1 cellular context compared by ENCODE assay signal in the genomic region with DNA sequence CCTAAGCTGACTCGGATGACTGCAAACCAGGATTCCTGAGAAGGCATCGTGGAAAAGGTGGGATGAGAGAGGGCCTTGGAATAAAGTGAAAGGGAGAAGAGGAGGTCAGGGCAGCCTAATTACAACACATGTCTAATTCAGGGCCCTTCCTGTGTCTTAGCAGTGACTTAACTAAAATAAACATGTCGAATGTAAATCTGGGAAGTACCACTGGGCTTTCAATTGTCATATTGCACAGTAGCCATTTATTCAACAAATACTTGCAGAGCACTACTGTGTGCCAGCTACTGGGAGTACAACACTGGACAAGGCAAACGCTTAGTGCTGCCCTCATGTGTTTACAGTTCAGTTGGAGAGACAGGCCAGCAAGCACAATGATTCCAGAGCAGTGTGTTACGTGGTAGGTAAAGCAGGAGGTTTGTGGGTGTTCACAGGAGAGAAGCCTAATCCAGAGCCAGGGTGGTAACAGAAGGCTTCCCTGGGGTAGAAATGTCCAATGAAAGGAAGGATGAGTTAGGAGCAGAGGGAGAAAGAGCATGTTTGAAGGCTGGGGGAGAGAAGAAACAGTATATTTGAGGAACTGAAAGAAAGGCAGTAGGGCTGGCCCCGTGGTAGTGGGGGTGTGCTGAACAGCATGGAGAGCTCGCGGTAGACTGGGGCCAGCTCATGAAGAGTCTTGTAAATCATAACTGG.
TF ChIP-seq lines count a peak whose summit lies in the region.

No MANE protein-coding gene starts in this region.

TF ChIP-seq in HepG2, 621 proteins besides CTCF, POLR2A, EP300 and RAD21 (continued from another document and continues in another):
- TF ChIP-seq, protein P1, sequence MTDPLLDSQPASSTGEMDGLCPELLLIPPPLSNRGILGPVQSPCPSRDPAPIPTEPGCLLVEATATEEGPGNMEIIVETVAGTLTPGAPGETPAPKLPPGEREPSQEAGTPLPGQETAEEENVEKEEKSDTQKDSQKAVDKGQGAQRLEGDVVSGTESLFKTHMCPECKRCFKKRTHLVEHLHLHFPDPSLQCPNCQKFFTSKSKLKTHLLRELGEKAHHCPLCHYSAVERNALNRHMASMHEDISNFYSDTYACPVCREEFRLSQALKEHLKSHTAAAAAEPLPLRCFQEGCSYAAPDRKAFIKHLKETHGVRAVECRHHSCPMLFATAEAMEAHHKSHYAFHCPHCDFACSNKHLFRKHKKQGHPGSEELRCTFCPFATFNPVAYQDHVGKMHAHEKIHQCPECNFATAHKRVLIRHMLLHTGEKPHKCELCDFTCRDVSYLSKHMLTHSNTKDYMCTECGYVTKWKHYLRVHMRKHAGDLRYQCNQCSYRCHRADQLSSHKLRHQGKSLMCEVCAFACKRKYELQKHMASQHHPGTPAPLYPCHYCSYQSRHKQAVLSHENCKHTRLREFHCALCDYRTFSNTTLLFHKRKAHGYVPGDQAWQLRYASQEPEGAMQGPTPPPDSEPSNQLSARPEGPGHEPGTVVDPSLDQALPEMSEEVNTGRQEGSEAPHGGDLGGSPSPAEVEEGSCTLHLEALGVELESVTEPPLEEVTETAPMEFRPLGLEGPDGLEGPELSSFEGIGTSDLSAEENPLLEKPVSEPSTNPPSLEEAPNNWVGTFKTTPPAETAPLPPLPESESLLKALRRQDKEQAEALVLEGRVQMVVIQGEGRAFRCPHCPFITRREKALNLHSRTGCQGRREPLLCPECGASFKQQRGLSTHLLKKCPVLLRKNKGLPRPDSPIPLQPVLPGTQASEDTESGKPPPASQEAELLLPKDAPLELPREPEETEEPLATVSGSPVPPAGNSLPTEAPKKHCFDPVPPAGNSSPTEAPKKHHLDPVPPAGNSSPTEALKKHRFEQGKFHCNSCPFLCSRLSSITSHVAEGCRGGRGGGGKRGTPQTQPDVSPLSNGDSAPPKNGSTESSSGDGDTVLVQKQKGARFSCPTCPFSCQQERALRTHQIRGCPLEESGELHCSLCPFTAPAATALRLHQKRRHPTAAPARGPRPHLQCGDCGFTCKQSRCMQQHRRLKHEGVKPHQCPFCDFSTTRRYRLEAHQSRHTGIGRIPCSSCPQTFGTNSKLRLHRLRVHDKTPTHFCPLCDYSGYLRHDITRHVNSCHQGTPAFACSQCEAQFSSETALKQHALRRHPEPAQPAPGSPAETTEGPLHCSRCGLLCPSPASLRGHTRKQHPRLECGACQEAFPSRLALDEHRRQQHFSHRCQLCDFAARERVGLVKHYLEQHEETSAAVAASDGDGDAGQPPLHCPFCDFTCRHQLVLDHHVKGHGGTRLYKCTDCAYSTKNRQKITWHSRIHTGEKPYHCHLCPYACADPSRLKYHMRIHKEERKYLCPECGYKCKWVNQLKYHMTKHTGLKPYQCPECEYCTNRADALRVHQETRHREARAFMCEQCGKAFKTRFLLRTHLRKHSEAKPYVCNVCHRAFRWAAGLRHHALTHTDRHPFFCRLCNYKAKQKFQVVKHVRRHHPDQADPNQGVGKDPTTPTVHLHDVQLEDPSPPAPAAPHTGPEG (CRISPR knock-in tag; IDR thresholded peaks at IDR 0.05), result no peak
- TF ChIP-seq POLR2G (IDR thresholded peaks at IDR 0.05; ENCODE audit: low read depth, low read length) (peak; percentile 58; the same call in 1 of the 2 replicates), PHF8 (CRISPR knock-in tag; IDR thresholded peaks at IDR 0.05) (peak; percentile 48; the same call in 1 of the 2 replicates), ZNF432 (CRISPR knock-in tag; IDR thresholded peaks at IDR 0.05; ENCODE audit: borderline replicate concordance) (no peak), SMAD3 (CRISPR knock-in tag; IDR thresholded peaks at IDR 0.05) (0 out of 2 replicates have a peak, but pooled peaks have one; percentile 22), ZNF614 (CRISPR knock-in tag; IDR thresholded peaks at IDR 0.05; ENCODE audit: borderline replicate concordance) (no peak), ZMYM2 (CRISPR knock-in tag; IDR thresholded peaks at IDR 0.05) (0 out of 2 replicates have a peak, but pooled peaks have one; percentile 48), ZNF136 (CRISPR knock-in tag; IDR thresholded peaks at IDR 0.05; ENCODE audit: low read depth) (peak; percentile 36; the same call in 1 of the 2 replicates), ZMYM4 (CRISPR knock-in tag; IDR thresholded peaks at IDR 0.05) (peak; percentile 58; the same call in 1 of the 2 replicates), ZNF484 (CRISPR knock-in tag; IDR thresholded peaks at IDR 0.05; ENCODE audit: borderline replicate concordance, low read depth) (no peak), NONO (IDR thresholded peaks at IDR 0.05) (no peak), NONO (CRISPR knock-in tag; conservative IDR thresholded peaks at IDR 0.05) (0 out of 2 replicates have a peak, but pooled peaks have one; percentile 52), YEATS2 (CRISPR knock-in tag; IDR thresholded peaks at IDR 0.05; ENCODE audit: borderline replicate concordance) (no peak), SAP130 (CRISPR knock-in tag; IDR thresholded peaks at IDR 0.05; ENCODE audit: low read depth) (peak; percentile 71), SRSF1 (optimal IDR thresholded peaks at IDR 0.05; ENCODE audit: low read depth, low read length) (no peak), ZSCAN12 (CRISPR knock-in tag; IDR thresholded peaks at IDR 0.05) (no peak), ZNF775 (CRISPR knock-in tag; IDR thresholded peaks at IDR 0.05; ENCODE audit: borderline replicate concordance) (no peak), KLF16 (CRISPR knock-in tag; IDR thresholded peaks at IDR 0.05) (0 out of 4 replicates have a peak, but pooled peaks of 1 of the 2 experiments have one; percentile 30), ZFX (CRISPR knock-in tag; IDR thresholded peaks at IDR 0.05; ENCODE audit: low read depth) (peak; percentile 61; the same call in 1 of the 2 replicates), ZKSCAN8 (CRISPR knock-in tag; IDR thresholded peaks at IDR 0.05; ENCODE audit: borderline replicate concordance) (0 out of 2 replicates have a peak, but pooled peaks have one; percentile 44), DMAP1 (CRISPR knock-in tag; IDR thresholded peaks at IDR 0.05) (peak; percentile 56; the same call in 1 of the 2 replicates), ELF4 (CRISPR knock-in tag; IDR thresholded peaks at IDR 0.05; ENCODE audit: borderline replicate concordance) (no peak), SMAD1 (CRISPR knock-in tag; IDR thresholded peaks at IDR 0.05; ENCODE audit: borderline replicate concordance, low read depth) (no peak), ZNF549 (CRISPR knock-in tag; IDR thresholded peaks at IDR 0.05) (no peak), ZKSCAN1 (IDR thresholded peaks at IDR 0.05; ENCODE audit: low read length) (peak; percentile 95), ZSCAN31 (CRISPR knock-in tag; IDR thresholded peaks at IDR 0.05; ENCODE audit: low read depth) (no peak), EHMT2 (IDR thresholded peaks at IDR 0.05; ENCODE audit: borderline replicate concordance, low read depth, low read length) (no peak), ZNF292 (CRISPR knock-in tag; IDR thresholded peaks at IDR 0.05; ENCODE audit: borderline replicate concordance, low read depth) (peak; percentile 82; the same call in 1 of the 2 replicates), U2AF2 (IDR thresholded peaks at IDR 0.05; ENCODE audit: low read depth, low read length) (no peak), CC2D1A (CRISPR knock-in tag; IDR thresholded peaks at IDR 0.05) (no peak)
- TF ChIP-seq, protein P2, sequence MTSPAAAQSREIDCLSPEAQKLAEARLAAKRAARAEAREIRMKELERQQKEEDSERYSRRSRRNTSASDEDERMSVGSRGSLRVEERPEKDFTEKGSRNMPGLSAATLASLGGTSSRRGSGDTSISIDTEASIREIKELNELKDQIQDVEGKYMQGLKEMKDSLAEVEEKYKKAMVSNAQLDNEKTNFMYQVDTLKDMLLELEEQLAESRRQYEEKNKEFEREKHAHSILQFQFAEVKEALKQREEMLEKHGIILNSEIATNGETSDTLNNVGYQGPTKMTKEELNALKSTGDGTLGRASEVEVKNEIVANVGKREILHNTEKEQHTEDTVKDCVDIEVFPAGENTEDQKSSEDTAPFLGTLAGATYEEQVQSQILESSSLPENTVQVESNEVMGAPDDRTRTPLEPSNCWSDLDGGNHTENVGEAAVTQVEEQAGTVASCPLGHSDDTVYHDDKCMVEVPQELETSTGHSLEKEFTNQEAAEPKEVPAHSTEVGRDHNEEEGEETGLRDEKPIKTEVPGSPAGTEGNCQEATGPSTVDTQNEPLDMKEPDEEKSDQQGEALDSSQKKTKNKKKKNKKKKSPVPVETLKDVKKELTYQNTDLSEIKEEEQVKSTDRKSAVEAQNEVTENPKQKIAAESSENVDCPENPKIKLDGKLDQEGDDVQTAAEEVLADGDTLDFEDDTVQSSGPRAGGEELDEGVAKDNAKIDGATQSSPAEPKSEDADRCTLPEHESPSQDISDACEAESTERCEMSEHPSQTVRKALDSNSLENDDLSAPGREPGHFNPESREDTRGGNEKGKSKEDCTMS (CRISPR knock-in tag; conservative IDR thresholded peaks at IDR 0.05), result no peak
- TF ChIP-seq, protein P3, sequence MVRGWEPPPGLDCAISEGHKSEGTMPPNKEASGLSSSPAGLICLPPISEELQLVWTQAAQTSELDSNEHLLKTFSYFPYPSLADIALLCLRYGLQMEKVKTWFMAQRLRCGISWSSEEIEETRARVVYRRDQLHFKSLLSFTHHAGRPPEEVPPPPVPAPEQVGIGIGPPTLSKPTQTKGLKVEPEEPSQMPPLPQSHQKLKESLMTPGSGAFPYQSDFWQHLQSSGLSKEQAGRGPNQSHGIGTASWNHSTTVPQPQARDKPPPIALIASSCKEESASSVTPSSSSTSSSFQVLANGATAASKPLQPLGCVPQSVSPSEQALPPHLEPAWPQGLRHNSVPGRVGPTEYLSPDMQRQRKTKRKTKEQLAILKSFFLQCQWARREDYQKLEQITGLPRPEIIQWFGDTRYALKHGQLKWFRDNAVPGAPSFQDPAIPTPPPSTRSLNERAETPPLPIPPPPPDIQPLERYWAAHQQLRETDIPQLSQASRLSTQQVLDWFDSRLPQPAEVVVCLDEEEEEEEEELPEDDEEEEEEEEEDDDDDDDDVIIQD (CRISPR knock-in tag; IDR thresholded peaks at IDR 0.05; ENCODE audit: low read depth), result peak; percentile 74; the same call in 1 of the 2 replicates
- TF ChIP-seq, protein P4, sequence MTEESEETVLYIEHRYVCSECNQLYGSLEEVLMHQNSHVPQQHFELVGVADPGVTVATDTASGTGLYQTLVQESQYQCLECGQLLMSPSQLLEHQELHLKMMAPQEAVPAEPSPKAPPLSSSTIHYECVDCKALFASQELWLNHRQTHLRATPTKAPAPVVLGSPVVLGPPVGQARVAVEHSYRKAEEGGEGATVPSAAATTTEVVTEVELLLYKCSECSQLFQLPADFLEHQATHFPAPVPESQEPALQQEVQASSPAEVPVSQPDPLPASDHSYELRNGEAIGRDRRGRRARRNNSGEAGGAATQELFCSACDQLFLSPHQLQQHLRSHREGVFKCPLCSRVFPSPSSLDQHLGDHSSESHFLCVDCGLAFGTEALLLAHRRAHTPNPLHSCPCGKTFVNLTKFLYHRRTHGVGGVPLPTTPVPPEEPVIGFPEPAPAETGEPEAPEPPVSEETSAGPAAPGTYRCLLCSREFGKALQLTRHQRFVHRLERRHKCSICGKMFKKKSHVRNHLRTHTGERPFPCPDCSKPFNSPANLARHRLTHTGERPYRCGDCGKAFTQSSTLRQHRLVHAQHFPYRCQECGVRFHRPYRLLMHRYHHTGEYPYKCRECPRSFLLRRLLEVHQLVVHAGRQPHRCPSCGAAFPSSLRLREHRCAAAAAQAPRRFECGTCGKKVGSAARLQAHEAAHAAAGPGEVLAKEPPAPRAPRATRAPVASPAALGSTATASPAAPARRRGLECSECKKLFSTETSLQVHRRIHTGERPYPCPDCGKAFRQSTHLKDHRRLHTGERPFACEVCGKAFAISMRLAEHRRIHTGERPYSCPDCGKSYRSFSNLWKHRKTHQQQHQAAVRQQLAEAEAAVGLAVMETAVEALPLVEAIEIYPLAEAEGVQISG (CRISPR knock-in tag; IDR thresholded peaks at IDR 0.05), result no peak
- TF ChIP-seq, protein P5, sequence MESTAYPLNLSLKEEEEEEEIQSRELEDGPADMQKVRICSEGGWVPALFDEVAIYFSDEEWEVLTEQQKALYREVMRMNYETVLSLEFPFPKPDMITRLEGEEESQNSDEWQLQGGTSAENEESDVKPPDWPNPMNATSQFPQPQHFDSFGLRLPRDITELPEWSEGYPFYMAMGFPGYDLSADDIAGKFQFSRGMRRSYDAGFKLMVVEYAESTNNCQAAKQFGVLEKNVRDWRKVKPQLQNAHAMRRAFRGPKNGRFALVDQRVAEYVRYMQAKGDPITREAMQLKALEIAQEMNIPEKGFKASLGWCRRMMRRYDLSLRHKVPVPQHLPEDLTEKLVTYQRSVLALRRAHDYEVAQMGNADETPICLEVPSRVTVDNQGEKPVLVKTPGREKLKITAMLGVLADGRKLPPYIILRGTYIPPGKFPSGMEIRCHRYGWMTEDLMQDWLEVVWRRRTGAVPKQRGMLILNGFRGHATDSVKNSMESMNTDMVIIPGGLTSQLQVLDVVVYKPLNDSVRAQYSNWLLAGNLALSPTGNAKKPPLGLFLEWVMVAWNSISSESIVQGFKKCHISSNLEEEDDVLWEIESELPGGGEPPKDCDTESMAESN (CRISPR knock-in tag; conservative IDR thresholded peaks at IDR 0.05), result no peak
- TF ChIP-seq, protein P6, sequence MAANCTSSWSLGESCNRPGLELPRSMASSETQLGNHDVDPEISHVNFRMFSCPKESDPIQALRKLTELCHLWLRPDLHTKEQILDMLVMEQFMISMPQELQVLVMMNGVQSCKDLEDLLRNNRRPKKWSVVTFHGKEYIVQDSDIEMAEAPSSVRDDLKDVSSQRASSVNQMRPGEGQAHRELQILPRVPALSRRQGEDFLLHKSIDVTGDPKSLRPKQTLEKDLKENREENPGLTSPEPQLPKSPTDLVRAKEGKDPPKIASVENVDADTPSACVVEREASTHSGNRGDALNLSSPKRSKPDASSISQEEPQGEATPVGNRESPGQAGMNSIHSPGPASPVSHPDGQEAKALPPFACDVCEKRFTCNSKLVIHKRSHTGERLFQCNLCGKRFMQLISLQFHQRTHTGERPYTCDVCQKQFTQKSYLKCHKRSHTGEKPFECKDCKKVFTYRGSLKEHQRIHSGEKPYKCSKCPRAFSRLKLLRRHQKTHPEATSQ (CRISPR knock-in tag; IDR thresholded peaks at IDR 0.05; ENCODE audit: borderline replicate concordance), result no peak
- TF ChIP-seq, protein P7, sequence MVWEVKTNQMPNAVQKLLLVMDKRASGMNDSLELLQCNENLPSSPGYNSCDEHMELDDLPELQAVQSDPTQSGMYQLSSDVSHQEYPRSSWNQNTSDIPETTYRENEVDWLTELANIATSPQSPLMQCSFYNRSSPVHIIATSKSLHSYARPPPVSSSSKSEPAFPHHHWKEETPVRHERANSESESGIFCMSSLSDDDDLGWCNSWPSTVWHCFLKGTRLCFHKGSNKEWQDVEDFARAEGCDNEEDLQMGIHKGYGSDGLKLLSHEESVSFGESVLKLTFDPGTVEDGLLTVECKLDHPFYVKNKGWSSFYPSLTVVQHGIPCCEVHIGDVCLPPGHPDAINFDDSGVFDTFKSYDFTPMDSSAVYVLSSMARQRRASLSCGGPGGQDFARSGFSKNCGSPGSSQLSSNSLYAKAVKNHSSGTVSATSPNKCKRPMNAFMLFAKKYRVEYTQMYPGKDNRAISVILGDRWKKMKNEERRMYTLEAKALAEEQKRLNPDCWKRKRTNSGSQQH (CRISPR knock-in tag; IDR thresholded peaks at IDR 0.05; ENCODE audit: low read depth), result no peak
